Comparison of ENCODE assay signal across 8 cellular contexts in genomic region chr9:71766663-71767062, GRCh38. TPM values are rescaled to one million over a fixed set of nuclear protein-coding genes. Genes with fewer than 3 reads are reported as not detected.
DNase-seq lines count a peak whose midpoint lies in the region; ATAC-seq and TF ChIP-seq lines count a peak whose summit lies in the region.

No MANE protein-coding gene starts in this region.

- TF ChIP-seq CTCF in fibroblast of villous mesenchyme (IDR thresholded peaks at IDR 0.05; ENCODE audit: insufficient read depth, low read depth, low read length): no peak

- POLR2A ChIA-PET in activated CD4-positive, alpha-beta T cell treated with anti-CD3 and anti-CD28 coated beads, Interleukin-2, amount 10 ng/mL, durations not matched to agents 7 days and 5 days (lab: Charles Lee): interaction anchor here (0.7 kb wide), 1 partner anchor 17 kb away, joined by 3 read pairs; no protein-coding TSS in a partner anchor
- POLR2A ChIA-PET in T-cell (lab: Charles Lee): interaction anchor here (0.5 to 3.2 kb wide), 12 partner anchors 10 to 145 kb away, joined by 3 to 12 read pairs (median 4); partner anchors contain the start of genes ABHD17B (in 1 of the 2) and C9orf85 (in 1 of the 2)

- H3K4me3 ChIP-seq in fibroblast of villous mesenchyme (ENCODE audit: low read depth, low read length) (peak overlapping the region; percentile 87), skin epidermis (peak overlapping the region; percentile 66 to 89 (median 81))

- H3K27me3 Mint-ChIP-seq in activated CD4-positive, alpha-beta T cell treated with anti-CD3 and anti-CD28 coated beads, Interleukin-2, amount 10 ng/mL, durations not matched to agents 7 days and 5 days: no peaks in the 10 kb centered on the region
- no peaks in the 10 kb centered on the region for H3K27me3 Mint-ChIP-seq in T-cell

- H3K27ac Mint-ChIP-seq in activated CD4-positive, alpha-beta T cell treated with anti-CD3 and anti-CD28 coated beads, Interleukin-2, amount 10 ng/mL, durations not matched to agents 7 days and 5 days: peak overlapping the region; percentile 91
- peak overlapping the region; percentile 91 to 97 for H3K27ac Mint-ChIP-seq in T-cell

- H3K4me1 Mint-ChIP-seq in activated CD4-positive, alpha-beta T cell treated with anti-CD3 and anti-CD28 coated beads, Interleukin-2, amount 10 ng/mL, durations not matched to agents 7 days and 5 days: peaks cover 65% of the 10 kb centered on the region
- peaks cover 55 to 71% (median 57%) of the 10 kb centered on the region in 3 donors for H3K4me1 Mint-ChIP-seq in T-cell

- peaks cover 2% of the 10 kb centered on the region for H3K36me3 Mint-ChIP-seq in activated CD4-positive, alpha-beta T cell treated with anti-CD3 and anti-CD28 coated beads, Interleukin-2, amount 10 ng/mL, durations not matched to agents 7 days and 5 days (ENCODE audit: low read depth)
- H3K36me3 Mint-ChIP-seq in T-cell: no peaks in the 10 kb centered on the region

- H3K4me3 Mint-ChIP-seq in activated CD4-positive, alpha-beta T cell treated with anti-CD3 and anti-CD28 coated beads, Interleukin-2, amount 10 ng/mL, durations not matched to agents 7 days and 5 days: peak overlapping the region; percentile 88
- peak overlapping the region; percentile 95 to 99 (median 98) for H3K4me3 Mint-ChIP-seq in T-cell

- CTCF ChIA-PET in activated CD4-positive, alpha-beta T cell treated with anti-CD3 and anti-CD28 coated beads, Interleukin-2, amount 10 ng/mL, durations not matched to agents 7 days and 5 days (lab: Charles Lee): interaction anchor here (0.6 to 4.5 kb wide), 9 partner anchors 11 to 258 kb away, joined by 3 to 22 read pairs (median 6); no protein-coding TSS in a partner anchor
- CTCF ChIA-PET in T-cell (lab: Charles Lee): interaction anchor here (0.5 to 1.6 kb wide), 11 partner anchors 10 to 1126 kb away, joined by 3 to 5 read pairs (median 4); partner anchors contain the start of gene C9orf85 (in 1 of the 2)

- H3K9me3 Mint-ChIP-seq in activated CD4-positive, alpha-beta T cell treated with anti-CD3 and anti-CD28 coated beads, Interleukin-2, amount 10 ng/mL, durations not matched to agents 7 days and 5 days: no peaks in the 10 kb centered on the region
- no peaks in the 10 kb centered on the region for H3K9me3 Mint-ChIP-seq in T-cell

- ATAC-seq in T-cell (replicated peaks in 1 of 4) (peak in 1 of 4 experiments; percentile 1), HG02970 (IDR thresholded peaks at IDR 0.05; ENCODE audit: low FRiP score, unreplicated experiment) (no peak)

- peak overlapping the region in 14 of 21 experiments; percentile 23 to 98 (median 95) for H3K27ac ChIP-seq in skin epidermis

- DNase-seq in activated CD4-positive, alpha-beta T cell treated with anti-CD3 and anti-CD28 coated beads, Interleukin-2, amount 10 ng/mL, durations not matched to agents 7 days and 5 days: peak; percentile 34
- DNase-seq in activated CD4-positive, alpha-beta T cell treated with anti-CD3 and anti-CD28 coated beads, Interleukin-2, amount 50 U/mL, for 1 hour: no peak
- peak in 7 of 34 experiments; percentile 6 to 36 (median 16) for DNase-seq in T-cell
- no peak for DNase-seq in fibroblast of villous mesenchyme (ENCODE audit: low read depth)
- DNase-seq in ecto neural progenitor cell (ENCODE audit: low spot score): no peak
- DNase-seq in superior temporal gyrus (ENCODE audit: extremely low spot score): no peak

RNA-seq across cellular contexts. Expression of gene CEMIP2, which starts 1.6 kb away (rescaled TPM):
- 10 to 100 TPM; 43.2 to 55.7 TPM for total RNA-seq in activated CD4-positive, alpha-beta T cell treated with anti-CD3 and anti-CD28 coated beads, Interleukin-2, amount 10 ng/mL, durations not matched to agents 7 days and 5 days
- total RNA-seq in T-cell (100 to 1,000 TPM in 2 of 5 donors, 10 to 100 TPM in 3; 82.1 to 285 (median 90.8) TPM), fibroblast of villous mesenchyme (153 and 180 TPM in 2 replicates)
